In genomic region chr9:99307846-99308245, GRCh38 we compare ENCODE assay signal across 28 cellular contexts.
DNase-seq lines count a peak whose midpoint lies in the region; ATAC-seq and TF ChIP-seq lines count a peak whose summit lies in the region.
"Had no signal": no experiment of that assay in that cellular context is flagged by ENCODE, and none has a peak within 500 bp of the region (broad histone marks: within the 10 kb centered on the region; RNA-seq: fewer than 3 reads in every experiment).

No MANE protein-coding gene starts in this region.

- H2BK15ac ChIP-seq in IMR-90 (ENCODE audit: low read depth, low read length) (no peak overlapping the region), mesendoderm (replicated peaks; ENCODE audit: low read depth) (no peak overlapping the region)

- ATAC-seq in IMR-90 (ENCODE audit: low read depth) (0 out of 2 replicates have a peak, but pooled peaks have one; percentile 32), WTC11 (peak; percentile 69), lower lobe of right lung (no peak), GM18505 (IDR thresholded peaks at IDR 0.05; ENCODE audit: unreplicated experiment) (no peak)
- ATAC-seq: activated T-helper 17 cell treated with anti-CD3 and anti-CD28 coated beads, Interleukin-2, amount 50 U/mL, for 72 hours; CD8-positive, alpha-beta T cell; esophagus mucosa; foreskin keratinocyte; heart left ventricle; left cardiac atrium had no signal

- H3K4me2 ChIP-seq in IMR-90 (ENCODE audit: low read depth, low read length) (no peak overlapping the region), mesendoderm (ENCODE audit: low read length) (no peak overlapping the region)

- H3K4me3 Mint-ChIP-seq in WTC11 = no peak overlapping the region
- H3K4me3 Mint-ChIP-seq: activated CD4-positive, alpha-beta memory T cell treated with anti-CD3 and anti-CD28 coated beads for 36 hours; activated naive CD4-positive, alpha-beta T cell treated with anti-CD3 and anti-CD28 coated beads, Interleukin-2, amount 50 U/mL, for 24 hours; activated T-helper 17 cell treated with anti-CD3 and anti-CD28 coated beads, Interleukin-2, amount 50 U/mL, for 72 hours; CD8-positive, alpha-beta T cell; memory B cell; T-helper 1 cell treated with Interleukin-12 subunit alpha and Interleukin-12 subunit beta and Interleukin-4 antibody, amounts not matched to agents 30 μg/mL and 1 μg/mL, for 36 hours had no signal

- no peaks in the 10 kb centered on the region for H4K20me1 ChIP-seq in IMR-90 (ENCODE audit: insufficient read depth, low read length)

- POLR2A ChIA-PET in IMR-90 (lab: Charles Lee; ENCODE audit: unreplicated experiment) (no interaction called here), WTC11 (lab: Charles Lee) (no interaction called here)

- no peak overlapping the region for H4K5ac ChIP-seq in IMR-90 (ENCODE audit: low read depth, low read length)
- no peak overlapping the region for H4K5ac ChIP-seq in mesendoderm (ENCODE audit: low read length)

- dilution Hi-C loops in IMR-90 (cut with HindIII; ENCODE audit: low sequenced_read_pairs, unreplicated experiment) = no loop called here

- no peaks in the 10 kb centered on the region for H3K79me1 ChIP-seq in IMR-90 (ENCODE audit: low read depth in 1 of 2, low read length in 2 of 2)
- no peaks in the 10 kb centered on the region for H3K79me1 ChIP-seq in mesendoderm (ENCODE audit: low read length)

- H3K56ac ChIP-seq in IMR-90 (ENCODE audit: extremely low read depth, insufficient read depth, low read length) (no peak overlapping the region), mesendoderm (ENCODE audit: low read length) (no peak overlapping the region)

- no peaks in the 10 kb centered on the region for H3K27me3 Mint-ChIP-seq in WTC11 (ENCODE audit: low read depth)

- H3K9me3 ChIP-seq in IMR-90 (ENCODE audit: control insufficient read depth, insufficient read depth, low read length) = no peaks in the 10 kb centered on the region
- no peaks in the 10 kb centered on the region for H3K9me3 ChIP-seq in lower lobe of right lung
- H3K9me3 ChIP-seq: heart left ventricle, stomach, thyroid gland had no signal

- H4K8ac ChIP-seq in IMR-90 (ENCODE audit: low read depth in 2 of 2, low read length in 2 of 2) (no peak overlapping the region), mesendoderm (ENCODE audit: low read depth, low read length) (no peak overlapping the region)

- H3K4me1 Mint-ChIP-seq in WTC11 = peaks cover 22% of the 10 kb centered on the region
- H3K4me1 Mint-ChIP-seq: activated naive CD4-positive, alpha-beta T cell treated with anti-CD3 and anti-CD28 coated beads, Interleukin-2, amount 50 U/mL, for 24 hours; activated T-helper 17 cell treated with anti-CD3 and anti-CD28 coated beads, Interleukin-2, amount 50 U/mL, for 72 hours; memory B cell had no signal

- peak; percentile 49 for DNase-seq in DMS153 (lab: John Stamatoyannopoulos, UW)
- no peak for DNase-seq in IMR-90
- no peak for DNase-seq in WTC11 (ENCODE audit: low spot score)
- DNase-seq in mesendoderm = peak; percentile 27
- no peak for DNase-seq in lower lobe of right lung
- DNase-seq in GOT3 (lab: John Stamatoyannopoulos, UW) = no peak
- DNase-seq in pons (ENCODE audit: low spot score) = no peak
- DNase-seq: activated CD4-positive, alpha-beta memory T cell treated with anti-CD3 and anti-CD28 coated beads for 36 hours; activated CD4-positive, CD25-positive, alpha-beta regulatory T cell treated with anti-CD3 and anti-CD28 coated beads, Interleukin-2, amount 50 U/mL, for 72 hours; activated CD8-positive, alpha-beta memory T cell treated with anti-CD3 and anti-CD28 coated beads, Interleukin-2, amount 50 U/mL, for 48 hours; CD8-positive, alpha-beta T cell; effector memory CD4-positive, alpha-beta T cell; foreskin keratinocyte; heart left ventricle; left cardiac atrium; NCI-H146; NCI-H2171; NCI-H69; RPMI8226; stomach; thyroid gland had no signal

- H3K4ac ChIP-seq in IMR-90 (ENCODE audit: low read depth, low read length) (no peak overlapping the region), mesendoderm (ENCODE audit: low read depth, low read length) (no peak overlapping the region)

- CTCF ChIA-PET in IMR-90 (lab: Yijun Ruan, JAX) = no interaction called here
- CTCF ChIA-PET in WTC11 (lab: Charles Lee) = interaction anchor here (1.5 kb wide), 1 partner anchor 76 kb away, joined by 3 read pairs; no protein-coding TSS in a partner anchor

- in situ Hi-C loops in IMR-90 (cut with MboI; ENCODE audit: low sequenced_read_pairs) = no loop called here

- H2AK9ac ChIP-seq in IMR-90 (replicated peaks; ENCODE audit: low read depth, low read length, poor library complexity) = no peak overlapping the region

- H2AFZ ChIP-seq in IMR-90 (replicated peaks; ENCODE audit: low read length, poor library complexity) = no peak overlapping the region

- H3K18ac ChIP-seq in IMR-90 (ENCODE audit: low read depth, low read length) (no peak overlapping the region), mesendoderm (ENCODE audit: low read length) (no peak overlapping the region)

- H4K91ac ChIP-seq in IMR-90 (ENCODE audit: insufficient read depth, low read depth, low read length) = no peak overlapping the region

- peak overlapping the region; percentile 14; the same call in 1 of the 2 replicates for H2BK20ac ChIP-seq in IMR-90 (ENCODE audit: low read depth, low read length)

- TF ChIP-seq CTCF in IMR-90 (conservative IDR thresholded peaks at IDR 0.05; ENCODE audit: low read depth, low read length) = no peak
- TF ChIP-seq CTCF in WTC11 (IDR thresholded peaks at IDR 0.05) = no peak
- TF ChIP-seq CTCF in lower lobe of right lung (IDR thresholded peaks at IDR 0.05) = no peak

- H2AK5ac ChIP-seq in IMR-90 (ENCODE audit: low read depth, low read length) (no peak overlapping the region), mesendoderm (ENCODE audit: low read length) (no peak overlapping the region)

- H3K27me3 ChIP-seq in IMR-90 (ENCODE audit: control insufficient read depth, insufficient read depth, low read length) (no peaks in the 10 kb centered on the region; the same call in none of the 2 replicates), mesendoderm (ENCODE audit: insufficient read depth, low read length, poor library complexity) (no peaks in the 10 kb centered on the region), lower lobe of right lung (ENCODE audit: low read depth) (no peaks in the 10 kb centered on the region)
- H3K27me3 ChIP-seq: foreskin keratinocyte, heart left ventricle, stomach, thyroid gland had no signal

- H3K79me2 ChIP-seq in mesendoderm (ENCODE audit: control insufficient read depth, insufficient read depth, low read length) = no peaks in the 10 kb centered on the region

- H2BK5ac ChIP-seq in IMR-90 (ENCODE audit: low read depth, low read length, poor library complexity, severe bottlenecking) (no peak overlapping the region), mesendoderm (ENCODE audit: low read length) (no peak overlapping the region)

- no peak for TF ChIP-seq RAD21 in IMR-90 (IDR thresholded peaks at IDR 0.05; ENCODE audit: low read length)

- no peaks in the 10 kb centered on the region for H3K4me1 ChIP-seq in IMR-90 (ENCODE audit: control insufficient read depth, insufficient read depth, low read length)
- H3K4me1 ChIP-seq in mesendoderm (ENCODE audit: control insufficient read depth, low read depth, low read length) = no peaks in the 10 kb centered on the region
- no peaks in the 10 kb centered on the region for H3K4me1 ChIP-seq in lower lobe of right lung
- H3K4me1 ChIP-seq: foreskin keratinocyte, heart left ventricle, stomach, thyroid gland had no signal

- H3K27ac Mint-ChIP-seq in WTC11 = no peak overlapping the region
- H3K27ac Mint-ChIP-seq: activated CD4-positive, alpha-beta memory T cell treated with anti-CD3 and anti-CD28 coated beads for 36 hours; activated naive CD4-positive, alpha-beta T cell treated with anti-CD3 and anti-CD28 coated beads, Interleukin-2, amount 50 U/mL, for 24 hours; activated T-helper 17 cell treated with anti-CD3 and anti-CD28 coated beads, Interleukin-2, amount 50 U/mL, for 72 hours; CD8-positive, alpha-beta T cell; memory B cell; T-helper 1 cell treated with Interleukin-12 subunit alpha and Interleukin-12 subunit beta and Interleukin-4 antibody, amounts not matched to agents 30 μg/mL and 1 μg/mL, for 36 hours had no signal

- no peak overlapping the region for H3K9ac ChIP-seq in IMR-90 (ENCODE audit: low read depth, low read length)
- H3K9ac ChIP-seq in mesendoderm (ENCODE audit: low read length) = no peak overlapping the region

- no peaks in the 10 kb centered on the region for H3K36me3 Mint-ChIP-seq in WTC11
- H3K36me3 Mint-ChIP-seq: activated CD4-positive, alpha-beta memory T cell treated with anti-CD3 and anti-CD28 coated beads for 36 hours; activated naive CD4-positive, alpha-beta T cell treated with anti-CD3 and anti-CD28 coated beads, Interleukin-2, amount 50 U/mL, for 24 hours; CD8-positive, alpha-beta T cell had no signal

- intact Hi-C loops in IMR-90 (cut with micrococcal nuclease) (no loop called here), lower lobe of right lung (cut with DNase I) (no loop called here)

- H3K4me3 ChIP-seq in IMR-90 (ENCODE audit: insufficient read depth, low read depth, low read length) (no peak overlapping the region), mesendoderm (ENCODE audit: low read length) (no peak overlapping the region), lower lobe of right lung (no peak overlapping the region)
- H3K4me3 ChIP-seq: heart left ventricle, SK-N-MC, stomach, thyroid gland had no signal

- H2BK120ac ChIP-seq in IMR-90 (ENCODE audit: low read depth, low read length) (no peak overlapping the region), mesendoderm (ENCODE audit: low read depth, low read length) (no peak overlapping the region)

- no peaks in the 10 kb centered on the region for H3K9me1 ChIP-seq in IMR-90 (ENCODE audit: insufficient read depth, low read length)

- no TSS peak for BruUV-seq in IMR-90 (replicated peaks; lab: Mats Ljungman, UMichigan)

- no peak overlapping the region for H3K27ac ChIP-seq in IMR-90 (ENCODE audit: insufficient read depth, low read length)
- H3K27ac ChIP-seq in mesendoderm (ENCODE audit: low read depth, low read length) = no peak overlapping the region
- H3K27ac ChIP-seq in lower lobe of right lung = no peak overlapping the region
- H3K27ac ChIP-seq: foreskin keratinocyte, heart left ventricle, SK-N-MC, stomach, thyroid gland had no signal

- peaks cover 7% of the 10 kb centered on the region for H3K9me3 Mint-ChIP-seq in WTC11
- H3K9me3 Mint-ChIP-seq: activated CD4-positive, alpha-beta memory T cell treated with anti-CD3 and anti-CD28 coated beads for 36 hours; activated naive CD4-positive, alpha-beta T cell treated with anti-CD3 and anti-CD28 coated beads, Interleukin-2, amount 50 U/mL, for 24 hours; activated T-helper 17 cell treated with anti-CD3 and anti-CD28 coated beads, Interleukin-2, amount 50 U/mL, for 72 hours; CD8-positive, alpha-beta T cell; memory B cell; T-helper 1 cell treated with Interleukin-12 subunit alpha and Interleukin-12 subunit beta and Interleukin-4 antibody, amounts not matched to agents 30 μg/mL and 1 μg/mL, for 36 hours had no signal

- 80% methylated on average over 1 of the region's 4 CpGs; no CpG with 5 or more reads in 1 of the 2 experiments for WGBS in IMR-90 (ENCODE audit: extremely low coverage in 2 of 2, insufficient read length in 1 of 2), 2 experiments
- no CpG with 5 or more reads among the region's 4 CpGs for WGBS in mesendoderm (ENCODE audit: extremely low coverage, insufficient coverage, low lambda C conversion rate)

- H3K23ac ChIP-seq in IMR-90 (ENCODE audit: low read depth, low read length) (no peak overlapping the region), mesendoderm (ENCODE audit: low read length) (no peak overlapping the region)

- no peaks in the 10 kb centered on the region for H3K36me3 ChIP-seq in IMR-90 (ENCODE audit: control insufficient read depth, insufficient read depth, low read length)
- no peaks in the 10 kb centered on the region for H3K36me3 ChIP-seq in mesendoderm (ENCODE audit: control insufficient read depth, insufficient read depth, low read length)
- H3K36me3 ChIP-seq in lower lobe of right lung = no peaks in the 10 kb centered on the region
- H3K36me3 ChIP-seq: heart left ventricle, stomach, thyroid gland had no signal

- no peak overlapping the region for H3K14ac ChIP-seq in IMR-90 (replicated peaks; ENCODE audit: low read depth, low read length)

- TF ChIP-seq POLR2A in IMR-90 (IDR thresholded peaks at IDR 0.05; ENCODE audit: low read depth, low read length) = no peak
- no peak for TF ChIP-seq POLR2A in GM18505 (IDR thresholded peaks at IDR 0.05; ENCODE audit: borderline replicate concordance, extremely low read depth, insufficient read depth, insufficient read length)

Comparison
In these comparisons a context has a peak if more than half of its experiments do, and no peak if none do; other contexts are left out.
1. DNase-seq: peak in DMS153 (single experiment) and mesendoderm (single experiment); none in IMR-90 (single experiment), WTC11 (single experiment), lower lobe of right lung (single experiment), GOT3 (single experiment) and pons (single experiment).
2. ATAC-seq: peak in IMR-90 (single experiment) and WTC11 (single experiment); none in lower lobe of right lung (0 of 2) and GM18505 (single experiment).